In genomic region chr17:74871329-74872076, GRCh38 we compare ENCODE assay signal across 1 cellular context.
TF ChIP-seq lines count a peak whose summit lies in the region.

No MANE protein-coding gene starts in this region.

TF ChIP-seq in GM12878, 131 proteins besides CTCF, POLR2A, EP300 and RAD21:
- TF ChIP-seq STAT1 (conservative IDR thresholded peaks at IDR 0.05) (no peak), PKNOX1 (IDR thresholded peaks at IDR 0.05) (no peak), ELK1 (IDR thresholded peaks at IDR 0.05; ENCODE audit: low read depth, low read length) (no peak), BCL3 (IDR thresholded peaks at IDR 0.05; ENCODE audit: borderline replicate concordance, insufficient read depth, low read depth, low read length, poor library complexity, severe bottlenecking) (no peak), RUNX3 (IDR thresholded peaks at IDR 0.05; ENCODE audit: low read length) (no peak), TAF1 (IDR thresholded peaks at IDR 0.05; ENCODE audit: borderline replicate concordance, low read depth, low read length) (no peak), PBX3 (IDR thresholded peaks at IDR 0.05; ENCODE audit: insufficient replicate concordance, low read depth, low read length) (no peak), MYB (IDR thresholded peaks at IDR 0.05; ENCODE audit: borderline replicate concordance, low read depth, low read length) (no peak), ZNF217 (IDR thresholded peaks at IDR 0.05) (no peak), PRDM15 (CRISPR knock-in tag; IDR thresholded peaks at IDR 0.05) (no peak), DPF2 (IDR thresholded peaks at IDR 0.05) (no peak), ZBTB40 (IDR thresholded peaks at IDR 0.05; ENCODE audit: borderline replicate concordance) (no peak), CEBPZ (IDR thresholded peaks at IDR 0.05; ENCODE audit: low read depth, low read length) (no peak), ZZZ3 (IDR thresholded peaks at IDR 0.05; ENCODE audit: control insufficient read depth, insufficient read length, low read depth) (no peak), ATF7 (IDR thresholded peaks at IDR 0.05; ENCODE audit: low read depth) (no peak)
